In the genomic region with DNA sequence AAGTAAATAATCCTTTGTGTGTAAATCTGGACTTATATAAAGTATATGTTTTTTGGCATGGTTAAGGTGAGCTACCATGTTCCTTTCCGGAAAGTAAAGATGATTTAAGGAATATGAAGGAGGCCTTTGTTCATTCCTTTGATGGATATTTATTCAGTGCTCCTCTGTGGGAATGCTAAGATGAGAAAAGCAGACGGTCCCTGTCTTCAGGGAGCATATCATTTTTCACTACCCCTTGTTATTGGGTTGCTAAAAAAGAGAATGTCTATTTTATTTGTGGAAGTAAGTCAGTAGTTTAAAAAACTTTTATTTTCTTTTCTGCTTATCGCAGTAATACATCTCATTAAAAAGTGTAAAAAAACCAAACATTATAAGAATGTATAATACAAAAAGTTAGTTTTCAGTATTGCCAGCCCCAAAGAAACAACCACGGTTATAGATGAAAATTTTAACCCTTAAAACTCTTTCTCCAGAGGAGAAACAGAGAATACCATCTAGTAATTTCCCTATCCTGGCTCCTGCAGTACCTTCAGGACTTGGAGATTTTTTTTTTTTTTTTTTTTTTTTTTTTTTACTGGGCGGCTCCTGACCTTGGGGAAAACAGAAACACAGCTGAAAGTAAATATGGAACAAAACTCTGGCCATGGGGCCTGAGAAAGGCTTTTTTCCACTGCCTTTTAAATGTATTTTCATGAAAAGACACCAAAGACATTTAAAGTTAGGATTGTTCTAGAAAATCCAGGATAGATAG, we compare ENCODE assay signal across 1 cellular context.
A peak's percentile ranks its signal among the peaks of the same experiment; 100 is the strongest.
TF ChIP-seq lines count a peak whose summit lies in the region.

No MANE protein-coding gene starts in this region.

TF ChIP-seq in HepG2, 621 proteins besides CTCF, POLR2A, EP300 and RAD21:
- TF ChIP-seq NFRKB (IDR thresholded peaks at IDR 0.05), result no peak
- TF ChIP-seq HOXA3 (CRISPR knock-in tag; IDR thresholded peaks at IDR 0.05), result no peak
- TF ChIP-seq XBP1 (CRISPR knock-in tag; IDR thresholded peaks at IDR 0.05), result no peak
- TF ChIP-seq GABPB1 (CRISPR knock-in tag; IDR thresholded peaks at IDR 0.05), result no peak
- TF ChIP-seq, protein P1, sequence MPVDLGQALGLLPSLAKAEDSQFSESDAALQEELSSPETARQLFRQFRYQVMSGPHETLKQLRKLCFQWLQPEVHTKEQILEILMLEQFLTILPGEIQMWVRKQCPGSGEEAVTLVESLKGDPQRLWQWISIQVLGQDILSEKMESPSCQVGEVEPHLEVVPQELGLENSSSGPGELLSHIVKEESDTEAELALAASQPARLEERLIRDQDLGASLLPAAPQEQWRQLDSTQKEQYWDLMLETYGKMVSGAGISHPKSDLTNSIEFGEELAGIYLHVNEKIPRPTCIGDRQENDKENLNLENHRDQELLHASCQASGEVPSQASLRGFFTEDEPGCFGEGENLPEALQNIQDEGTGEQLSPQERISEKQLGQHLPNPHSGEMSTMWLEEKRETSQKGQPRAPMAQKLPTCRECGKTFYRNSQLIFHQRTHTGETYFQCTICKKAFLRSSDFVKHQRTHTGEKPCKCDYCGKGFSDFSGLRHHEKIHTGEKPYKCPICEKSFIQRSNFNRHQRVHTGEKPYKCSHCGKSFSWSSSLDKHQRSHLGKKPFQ (CRISPR knock-in tag; IDR thresholded peaks at IDR 0.05; ENCODE audit: insufficient replicate concordance), result peak; percentile 10
- TF ChIP-seq ZBTB8A (CRISPR knock-in tag; IDR thresholded peaks at IDR 0.05; ENCODE audit: borderline replicate concordance, low read depth), result no peak
- TF ChIP-seq AGO1 (IDR thresholded peaks at IDR 0.05; ENCODE audit: low read depth, low read length, poor library complexity, severe bottlenecking), result no peak
- TF ChIP-seq ZNF382 (CRISPR knock-in tag; IDR thresholded peaks at IDR 0.05; ENCODE audit: borderline replicate concordance), result no peak
- TF ChIP-seq, protein P2, sequence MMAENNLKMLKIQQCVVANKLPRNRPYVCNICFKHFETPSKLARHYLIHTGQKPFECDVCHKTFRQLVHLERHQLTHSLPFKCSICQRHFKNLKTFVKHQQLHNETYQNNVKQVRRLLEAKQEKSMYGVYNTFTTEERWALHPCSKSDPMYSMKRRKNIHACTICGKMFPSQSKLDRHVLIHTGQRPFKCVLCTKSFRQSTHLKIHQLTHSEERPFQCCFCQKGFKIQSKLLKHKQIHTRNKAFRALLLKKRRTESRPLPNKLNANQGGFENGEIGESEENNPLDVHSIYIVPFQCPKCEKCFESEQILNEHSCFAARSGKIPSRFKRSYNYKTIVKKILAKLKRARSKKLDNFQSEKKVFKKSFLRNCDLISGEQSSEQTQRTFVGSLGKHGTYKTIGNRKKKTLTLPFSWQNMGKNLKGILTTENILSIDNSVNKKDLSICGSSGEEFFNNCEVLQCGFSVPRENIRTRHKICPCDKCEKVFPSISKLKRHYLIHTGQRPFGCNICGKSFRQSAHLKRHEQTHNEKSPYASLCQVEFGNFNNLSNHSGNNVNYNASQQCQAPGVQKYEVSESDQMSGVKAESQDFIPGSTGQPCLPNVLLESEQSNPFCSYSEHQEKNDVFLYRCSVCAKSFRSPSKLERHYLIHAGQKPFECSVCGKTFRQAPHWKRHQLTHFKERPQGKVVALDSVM (CRISPR knock-in tag; IDR thresholded peaks at IDR 0.05), result no peak
- 0 out of 2 replicates have a peak, but pooled peaks have one; percentile 3 for TF ChIP-seq KLF12 (CRISPR knock-in tag; IDR thresholded peaks at IDR 0.05; ENCODE audit: borderline replicate concordance)
- TF ChIP-seq DNMT1 (CRISPR knock-in tag; IDR thresholded peaks at IDR 0.05), result no peak
- TF ChIP-seq FOXA3 (CRISPR knock-in tag; IDR thresholded peaks at IDR 0.05), result peak; percentile 24; the same call in 1 of the 2 replicates
- no peak for TF ChIP-seq ZSCAN22 (CRISPR knock-in tag; IDR thresholded peaks at IDR 0.05)
- TF ChIP-seq PRDM10 (CRISPR knock-in tag; IDR thresholded peaks at IDR 0.05; ENCODE audit: low read depth), result no peak
- no peak for TF ChIP-seq KLF9 (CRISPR knock-in tag; IDR thresholded peaks at IDR 0.05; ENCODE audit: low read depth)
- no peak for TF ChIP-seq CREB3 (CRISPR knock-in tag; IDR thresholded peaks at IDR 0.05)
- TF ChIP-seq SCMH1 (CRISPR knock-in tag; IDR thresholded peaks at IDR 0.05; ENCODE audit: borderline replicate concordance), result no peak
- no peak; the same call in 1 of the 2 replicates for TF ChIP-seq CREM (IDR thresholded peaks at IDR 0.05)
- TF ChIP-seq CREM (CRISPR knock-in tag; IDR thresholded peaks at IDR 0.05), result no peak
- TF ChIP-seq MIXL1 (CRISPR knock-in tag; IDR thresholded peaks at IDR 0.05), result no peak
- no peak for TF ChIP-seq SRSF4 (IDR thresholded peaks at IDR 0.05; ENCODE audit: low read depth, low read length, poor library complexity, severe bottlenecking)
- TF ChIP-seq MED13 (CRISPR knock-in tag; IDR thresholded peaks at IDR 0.05), result no peak
- TF ChIP-seq ATF4 (CRISPR knock-in tag; IDR thresholded peaks at IDR 0.05), result peak in 1 of 2 experiments; percentile 6; a peak in 1 of 4 replicates
- no peak for TF ChIP-seq MAFK (conservative IDR thresholded peaks at IDR 0.05 in 1 of 2, IDR thresholded peaks at IDR 0.05 in 1 of 2; ENCODE audit: low read length in 2 of 2)
- no peak for TF ChIP-seq TCF7 (IDR thresholded peaks at IDR 0.05; ENCODE audit: low read depth)
- no peak for TF ChIP-seq ZNF891 (CRISPR knock-in tag; IDR thresholded peaks at IDR 0.05)
- TF ChIP-seq KMT2A (CRISPR knock-in tag; IDR thresholded peaks at IDR 0.05), result no peak
- TF ChIP-seq ZNF629 (CRISPR knock-in tag; conservative IDR thresholded peaks at IDR 0.05), result no peak
- TF ChIP-seq HBP1 (CRISPR knock-in tag; IDR thresholded peaks at IDR 0.05; ENCODE audit: low read depth), result no peak
- no peak for TF ChIP-seq TFDP1 (CRISPR knock-in tag; IDR thresholded peaks at IDR 0.05; ENCODE audit: borderline replicate concordance)
- TF ChIP-seq, protein P3, sequence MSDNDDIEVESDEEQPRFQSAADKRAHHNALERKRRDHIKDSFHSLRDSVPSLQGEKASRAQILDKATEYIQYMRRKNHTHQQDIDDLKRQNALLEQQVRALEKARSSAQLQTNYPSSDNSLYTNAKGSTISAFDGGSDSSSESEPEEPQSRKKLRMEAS (IDR thresholded peaks at IDR 0.05), result no peak
- TF ChIP-seq ZNF652 (CRISPR knock-in tag; IDR thresholded peaks at IDR 0.05; ENCODE audit: borderline replicate concordance, low read depth), result peak; percentile 65
- no peak for TF ChIP-seq ZNF333 (CRISPR knock-in tag; IDR thresholded peaks at IDR 0.05; ENCODE audit: borderline replicate concordance)
- TF ChIP-seq GABPA (IDR thresholded peaks at IDR 0.05; ENCODE audit: low read depth, low read length), result no peak
- TF ChIP-seq GABPA (CRISPR knock-in tag; IDR thresholded peaks at IDR 0.05; ENCODE audit: low read depth), result peak; percentile 7; the same call in 1 of the 2 replicates
- no peak for TF ChIP-seq ZNF432 (CRISPR knock-in tag; IDR thresholded peaks at IDR 0.05; ENCODE audit: borderline replicate concordance)
